Comparison of ENCODE assay signal across 2 cellular contexts in the genomic region with DNA sequence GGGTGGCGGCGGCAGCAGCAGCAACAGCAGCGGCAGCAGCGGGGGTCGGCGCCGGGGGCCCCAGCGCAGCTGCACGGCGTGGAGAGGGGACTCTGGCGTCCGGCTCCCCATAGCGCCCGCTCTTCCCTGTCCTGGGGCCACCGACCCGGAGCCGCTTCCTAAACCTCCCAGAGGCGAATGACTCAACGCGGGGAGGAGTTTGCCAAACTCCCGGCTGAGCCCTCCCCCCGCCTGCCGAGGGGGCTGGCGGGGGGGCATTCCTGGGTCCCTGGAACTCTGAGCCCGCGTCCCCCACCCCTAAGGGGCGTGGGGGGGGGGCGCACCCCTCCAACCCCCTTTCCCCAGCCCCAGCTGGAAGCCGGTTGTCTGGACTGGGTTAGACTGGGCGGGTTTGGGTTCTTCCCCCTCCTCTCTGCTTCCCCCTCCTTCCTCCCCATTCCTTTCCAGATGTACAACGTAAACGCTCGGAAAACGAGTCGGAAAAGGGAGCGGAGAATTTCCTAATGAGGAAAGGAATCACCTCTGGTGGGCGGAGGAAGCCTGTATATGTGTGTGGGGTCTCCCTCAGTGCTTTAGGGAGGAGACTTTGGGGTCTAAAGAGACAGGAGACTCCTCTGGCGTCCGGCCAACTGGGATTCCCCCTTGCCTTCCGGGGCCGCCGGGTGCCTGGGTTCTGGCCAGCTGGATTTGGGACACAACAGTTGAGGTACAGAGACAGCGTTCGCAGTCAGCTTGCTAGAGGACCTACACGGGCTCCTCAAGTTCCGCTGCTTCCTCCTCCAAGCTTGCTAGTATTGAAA.
TF ChIP-seq lines count a peak whose summit lies in the region.

TSS of gene ITGA5 (minus strand) at position 179 of the 800 bp plus-strand sequence. CDS start at position 111, 68 bp downstream.

TF ChIP-seq in IMR-90, 13 proteins besides CTCF, POLR2A, EP300 and RAD21:
- TF ChIP-seq BHLHE40 (IDR thresholded peaks at IDR 0.05; ENCODE audit: low read depth, low read length) (no peak), SMC3 (IDR thresholded peaks at IDR 0.05; ENCODE audit: low read depth, low read length) (no peak), CHD1 (IDR thresholded peaks at IDR 0.05; ENCODE audit: low read depth, low read length) (no peak), MXI1 (IDR thresholded peaks at IDR 0.05; ENCODE audit: borderline replicate concordance, low read depth, low read length) (no peak), MAZ (IDR thresholded peaks at IDR 0.05; ENCODE audit: borderline replicate concordance, low read depth, low read length) (peak; percentile 96), CEBPB (IDR thresholded peaks at IDR 0.05; ENCODE audit: low read depth, low read length) (0 out of 2 replicates have a peak, but pooled peaks have one; percentile 22), RCOR1 (IDR thresholded peaks at IDR 0.05; ENCODE audit: insufficient replicate concordance, low read length) (no peak), FOS (IDR thresholded peaks at IDR 0.05; ENCODE audit: low read depth, low read length) (peak; percentile 58; the same call in 1 of the 2 replicates)
- TF ChIP-seq, protein P1, sequence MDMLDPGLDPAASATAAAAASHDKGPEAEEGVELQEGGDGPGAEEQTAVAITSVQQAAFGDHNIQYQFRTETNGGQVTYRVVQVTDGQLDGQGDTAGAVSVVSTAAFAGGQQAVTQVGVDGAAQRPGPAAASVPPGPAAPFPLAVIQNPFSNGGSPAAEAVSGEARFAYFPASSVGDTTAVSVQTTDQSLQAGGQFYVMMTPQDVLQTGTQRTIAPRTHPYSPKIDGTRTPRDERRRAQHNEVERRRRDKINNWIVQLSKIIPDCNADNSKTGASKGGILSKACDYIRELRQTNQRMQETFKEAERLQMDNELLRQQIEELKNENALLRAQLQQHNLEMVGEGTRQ (IDR thresholded peaks at IDR 0.05; ENCODE audit: low read depth, low read length): no peak
TF ChIP-seq in IMR-90: peak in this region for 3.

TF ChIP-seq in endothelial cell of umbilical vein, 7 proteins besides CTCF, POLR2A, EP300 and RAD21:
- TF ChIP-seq GATA2 (IDR thresholded peaks at IDR 0.05; ENCODE audit: insufficient read depth, insufficient read length, low read depth, low read length): no peak
- TF ChIP-seq EZH2 (IDR thresholded peaks at IDR 0.05; ENCODE audit: borderline replicate concordance, low read depth, low read length, severe bottlenecking): no peak
- TF ChIP-seq POLR2AphosphoS5 (IDR thresholded peaks at IDR 0.05; ENCODE audit: insufficient read depth, low read depth, low read length): peak; percentile 89
- no peak for TF ChIP-seq MAX (IDR thresholded peaks at IDR 0.05; ENCODE audit: insufficient read depth, insufficient read length)
- peak; percentile 76 for TF ChIP-seq FOS (IDR thresholded peaks at IDR 0.05; ENCODE audit: borderline replicate concordance, insufficient read depth, low read length)
- TF ChIP-seq MYC (IDR thresholded peaks at IDR 0.05; ENCODE audit: low read depth, low read length): no peak
- no peak for TF ChIP-seq JUN (IDR thresholded peaks at IDR 0.05; ENCODE audit: borderline replicate concordance, insufficient read depth, insufficient read length, low read depth)
